18 cellular contexts compared by ENCODE assay signal in the genomic region with DNA sequence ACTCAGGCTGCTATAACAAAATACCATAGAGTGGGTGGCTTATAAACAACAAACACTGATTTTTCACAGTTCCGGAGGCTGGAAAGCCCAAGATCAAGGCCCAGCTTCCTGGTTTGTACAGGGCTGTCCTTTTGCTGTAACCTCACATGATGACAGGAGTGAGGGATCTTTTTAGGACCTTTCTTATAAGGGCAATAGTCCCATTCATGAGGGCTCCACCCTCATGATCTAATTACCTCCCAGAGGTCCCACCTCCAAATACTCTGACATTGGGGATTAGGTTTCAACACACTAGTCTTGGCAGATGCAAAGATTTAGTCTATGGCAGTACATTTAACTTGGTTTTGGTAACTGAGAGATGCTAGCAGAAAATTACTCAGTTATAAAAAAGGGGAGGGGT.
"Had no signal": no experiment of that assay in that cellular context is flagged by ENCODE, and none has a peak within 500 bp of the region (broad histone marks: within the 10 kb centered on the region; RNA-seq: fewer than 3 reads in every experiment).

No MANE protein-coding gene starts in this region.

- H3K36me3 ChIP-seq: adrenal gland, esophagus squamous epithelium, upper lobe of left lung had no signal

- H3K9me3 Mint-ChIP-seq: activated CD4-positive, alpha-beta T cell treated with anti-CD3 and anti-CD28 coated beads, Interleukin-2, amount 10 ng/mL, durations not matched to agents 24 days and 14 days; activated naive CD4-positive, alpha-beta T cell treated with anti-CD3 and anti-CD28 coated beads, Interleukin-2, amount 50 U/mL, for 72 hours; mesothelial cell of epicardium; natural killer cell treated with Interleukin-12 subunit alpha and Interleukin-12 subunit beta and Interleukin-15 and Interleukin-18, amount 100 ng/mL, for 72 hours; stimulated activated memory B cell treated with anti-CD40 and anti-IgM and Interleukin-4, amounts not matched to agents 10 μg/mL and 1 μg/mL and 100 μg/mL, for 72 hours; T-helper 1 cell treated with Interleukin-12 subunit alpha and Interleukin-12 subunit beta and Interleukin-4 antibody, amounts not matched to agents 30 μg/mL and 1 μg/mL, for 36 hours had no signal

- H3K27ac ChIP-seq: adrenal gland, esophagus squamous epithelium, hepatocyte, testis, upper lobe of left lung had no signal

- ATAC-seq: activated naive CD4-positive, alpha-beta T cell treated with anti-CD3 and anti-CD28 coated beads, Interleukin-2, amount 50 U/mL, for 72 hours; natural killer cell treated with Interleukin-12 subunit alpha and Interleukin-12 subunit beta and Interleukin-15 and Interleukin-18, amount 100 ng/mL, for 72 hours; sciatic nerve; stimulated activated memory B cell treated with anti-CD40 and anti-IgM and Interleukin-4, amounts not matched to agents 10 μg/mL and 1 μg/mL and 100 μg/mL, for 72 hours had no signal

- FAIRE-seq: endothelial cell of umbilical vein had no signal

- H3K4me3 ChIP-seq: adrenal gland, esophagus squamous epithelium, hepatocyte, lung, testis, upper lobe of left lung had no signal

- H3K4me2 ChIP-seq: hepatocyte had no signal

- H3K27me3 ChIP-seq: adrenal gland, esophagus squamous epithelium, hepatocyte, testis, upper lobe of left lung had no signal

- H3K79me2 ChIP-seq: hepatocyte had no signal

- H3K27me3 Mint-ChIP-seq: stimulated activated memory B cell treated with anti-CD40 and anti-IgM and Interleukin-4, amounts not matched to agents 10 μg/mL and 1 μg/mL and 100 μg/mL, for 72 hours had no signal

- H3K4me1 Mint-ChIP-seq: mesothelial cell of epicardium had no signal

- H2AFZ ChIP-seq: hepatocyte had no signal

- DNase-seq: activated CD4-positive, alpha-beta T cell treated with anti-CD3 and anti-CD28 coated beads, Interleukin-2, amount 10 ng/mL, durations not matched to agents 24 days and 14 days; activated gamma-delta T cell treated with Interleukin-2 at 50 U/mL for 16 hours; adrenal gland; effector memory CD4-positive, alpha-beta T cell; esophagus squamous epithelium; islet precursor cell; stimulated activated CD4-positive, alpha-beta T cell treated with anti-CD3 and anti-CD28 coated beads, Interleukin-4, amount 100 ng/mL, for 4 hours; testis; upper lobe of left lung had no signal

- H3K36me3 Mint-ChIP-seq: activated naive CD4-positive, alpha-beta T cell treated with anti-CD3 and anti-CD28 coated beads, Interleukin-2, amount 50 U/mL, for 72 hours; mesothelial cell of epicardium; natural killer cell treated with Interleukin-12 subunit alpha and Interleukin-12 subunit beta and Interleukin-15 and Interleukin-18, amount 100 ng/mL, for 72 hours; stimulated activated memory B cell treated with anti-CD40 and anti-IgM and Interleukin-4, amounts not matched to agents 10 μg/mL and 1 μg/mL and 100 μg/mL, for 72 hours had no signal

- H3K4me3 Mint-ChIP-seq: activated CD4-positive, alpha-beta T cell treated with anti-CD3 and anti-CD28 coated beads, Interleukin-2, amount 10 ng/mL, durations not matched to agents 24 days and 14 days; mesothelial cell of epicardium; natural killer cell treated with Interleukin-12 subunit alpha and Interleukin-12 subunit beta and Interleukin-15 and Interleukin-18, amount 100 ng/mL, for 72 hours; stimulated activated memory B cell treated with anti-CD40 and anti-IgM and Interleukin-4, amounts not matched to agents 10 μg/mL and 1 μg/mL and 100 μg/mL, for 72 hours; T-helper 1 cell treated with Interleukin-12 subunit alpha and Interleukin-12 subunit beta and Interleukin-4 antibody, amounts not matched to agents 30 μg/mL and 1 μg/mL, for 36 hours had no signal

- H3K4me1 ChIP-seq: adrenal gland, testis had no signal

- H3K27ac Mint-ChIP-seq: activated naive CD4-positive, alpha-beta T cell treated with anti-CD3 and anti-CD28 coated beads, Interleukin-2, amount 50 U/mL, for 72 hours; mesothelial cell of epicardium; stimulated activated memory B cell treated with anti-CD40 and anti-IgM and Interleukin-4, amounts not matched to agents 10 μg/mL and 1 μg/mL and 100 μg/mL, for 72 hours; T-helper 1 cell treated with Interleukin-12 subunit alpha and Interleukin-12 subunit beta and Interleukin-4 antibody, amounts not matched to agents 30 μg/mL and 1 μg/mL, for 36 hours had no signal

- H3K9me3 ChIP-seq: adrenal gland, esophagus squamous epithelium, testis, upper lobe of left lung had no signal
